Comparison of ENCODE assay signal across 8 cellular contexts in the genomic region with DNA sequence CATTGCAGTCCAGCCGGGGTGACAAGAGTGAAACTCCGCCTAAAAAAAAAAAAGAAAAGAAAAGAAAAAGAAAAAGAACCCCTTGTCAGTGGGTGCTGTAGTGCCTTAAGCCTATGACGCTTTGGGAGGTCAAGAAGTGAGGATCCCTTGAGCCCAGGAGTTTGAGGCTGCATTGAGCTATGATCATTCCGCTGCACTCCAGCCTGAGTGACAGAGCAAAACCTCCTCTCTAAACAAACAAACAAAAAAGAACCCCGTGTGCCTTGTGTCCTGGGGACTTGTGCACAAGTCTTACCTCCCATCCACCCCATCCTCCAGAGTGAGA. TPM values are rescaled to one million over a fixed set of nuclear protein-coding genes. Genes with fewer than 3 reads are reported as not detected.
DNase-seq lines count a peak whose midpoint lies in the region; ATAC-seq and TF ChIP-seq lines count a peak whose summit lies in the region.

No MANE protein-coding gene starts in this region.

- H3K4me2 ChIP-seq in H9 (ENCODE audit: insufficient read depth, insufficient read length, low read length), result no peak overlapping the region

- no peak for TF ChIP-seq CTCF in H9 (conservative IDR thresholded peaks at IDR 0.05)
- no peak for TF ChIP-seq CTCF in WERI-Rb-1 (IDR thresholded peaks at IDR 0.05; ENCODE audit: low read depth, low read length)
- no peak for TF ChIP-seq CTCF in esophagus muscularis mucosa (IDR thresholded peaks at IDR 0.05)
- TF ChIP-seq CTCF in sigmoid colon (IDR thresholded peaks at IDR 0.05), result no peak

- H2BK15ac ChIP-seq in H9 (ENCODE audit: low read depth, low read length), result no peak overlapping the region

- H3T11ph ChIP-seq in H9 (ENCODE audit: low read length), result no peak overlapping the region

- H4K91ac ChIP-seq in H9 (ENCODE audit: insufficient read length, low read depth, low read length), result no peak overlapping the region

- no peak for TF ChIP-seq EP300 in esophagus muscularis mucosa (IDR thresholded peaks at IDR 0.05)
- no peak for TF ChIP-seq EP300 in sigmoid colon (IDR thresholded peaks at IDR 0.05)

- no peak for ATAC-seq in HG02981 (IDR thresholded peaks at IDR 0.05; ENCODE audit: unreplicated experiment)
- no peak for ATAC-seq in GM18867 (IDR thresholded peaks at IDR 0.05; ENCODE audit: unreplicated experiment)

- no peak overlapping the region; a peak in 1 of 5 replicates for H3K4me3 Mint-ChIP-seq in H9

- H3K27ac ChIP-seq in H9 (ENCODE audit: insufficient read length, low read depth, low read length) (no peak overlapping the region), WERI-Rb-1 (peak overlapping the region; percentile 92), esophagus muscularis mucosa (replicated peaks in 1 of 4) (peak overlapping the region; percentile 85 to 95 (median 89)), sigmoid colon (peak overlapping the region; percentile 89 to 95 (median 94))

- no peak overlapping the region for H4K5ac ChIP-seq in H9 (ENCODE audit: insufficient read length, low read depth, low read length)

- no peak overlapping the region for H3K4ac ChIP-seq in H9 (ENCODE audit: low read depth, low read length)

- H3K36me3 ChIP-seq in WERI-Rb-1, result no peaks in the 10 kb centered on the region
- H3K36me3 ChIP-seq in esophagus muscularis mucosa, result no peaks in the 10 kb centered on the region
- H3K36me3 ChIP-seq in sigmoid colon, result no peaks in the 10 kb centered on the region

- WGBS in H9 (ENCODE audit: extremely low coverage, insufficient read length, low lambda C conversion rate), result no CpG with 5 or more reads among the region's 5 CpGs
- WGBS in esophagus muscularis mucosa, result 44% methylated on average over 5 of the region's 5 CpGs
- WGBS in sigmoid colon, 2 donors, result 43 to 47% methylated on average over 5 of the region's 5 CpGs

- no peaks in the 10 kb centered on the region for H4K20me1 ChIP-seq in H9 (ENCODE audit: control insufficient read depth, insufficient read depth, insufficient read length)

- no peak overlapping the region for H3K23ac ChIP-seq in H9 (ENCODE audit: insufficient read length, low read depth, low read length)

- H3K9me3 ChIP-seq in H9 (ENCODE audit: control insufficient read depth, low read depth, low read length) (no peaks in the 10 kb centered on the region), WERI-Rb-1 (ENCODE audit: severe bottlenecking) (no peaks in the 10 kb centered on the region), esophagus muscularis mucosa (no peaks in the 10 kb centered on the region), sigmoid colon (no peaks in the 10 kb centered on the region)

- H3K9ac ChIP-seq in H9 (ENCODE audit: extremely low read depth, insufficient read length, low read length), result no peak overlapping the region

- no peak overlapping the region for H2BK20ac ChIP-seq in H9 (ENCODE audit: low read depth, low read length, poor library complexity, severe bottlenecking)

- no peaks in the 10 kb centered on the region for H3K36me3 Mint-ChIP-seq in H9 (ENCODE audit: insufficient read depth in 1 of 3, low read depth in 3 of 3)

- intact Hi-C loops in esophagus muscularis mucosa (cut with DNase I) (no loop called here), sigmoid colon (cut with DNase I) (loop anchor here (5.0 kb wide), 1 partner anchor 41 kb away; no protein-coding TSS in a partner anchor)

- no peak overlapping the region for H2AFZ ChIP-seq in H9 (ENCODE audit: low read length)

- peak overlapping the region; percentile 25 to 91 (median 73); a peak in 4 of 7 replicates for H3K27ac Mint-ChIP-seq in H9

- H3K4me3 ChIP-seq in WERI-Rb-1 (ENCODE audit: low read depth, low read length) (peak overlapping the region; percentile 34), esophagus muscularis mucosa (peak overlapping the region; percentile 36 to 53 (median 38)), sigmoid colon (peak overlapping the region in 3 of 4 donors; percentile 21 to 37 (median 26))

- H2BK120ac ChIP-seq in H9 (ENCODE audit: low read depth, low read length, poor library complexity, severe bottlenecking), result no peak overlapping the region

- no peaks in the 10 kb centered on the region for H3K9me3 Mint-ChIP-seq in H9

- H3K4me1 ChIP-seq in H9 (ENCODE audit: insufficient read depth, low read length) (no peaks in the 10 kb centered on the region; the same call in 1 of the 2 replicates), esophagus muscularis mucosa (peaks cover 37 to 60% (median 50%) of the 10 kb centered on the region in 4 donors), sigmoid colon (peaks cover 0 to 49% (median 45%) of the 10 kb centered on the region in 4 donors)

- no peak overlapping the region for H3K56ac ChIP-seq in H9 (ENCODE audit: insufficient read length, low read depth, low read length)

- H3K27me3 Mint-ChIP-seq in H9 (ENCODE audit: low read depth), result no peaks in the 10 kb centered on the region; the same call in none of the 2 replicates

- H3K79me1 ChIP-seq in H9 (ENCODE audit: insufficient read depth, low read depth, low read length, poor library complexity, severe bottlenecking), result no peaks in the 10 kb centered on the region

- H2BK12ac ChIP-seq in H9 (ENCODE audit: insufficient read length, low read depth, low read length), result no peak overlapping the region

- no peak overlapping the region for H4K8ac ChIP-seq in H9 (replicated peaks; ENCODE audit: insufficient read length, low read depth, low read length)

- no peak overlapping the region for H3K14ac ChIP-seq in H9 (ENCODE audit: insufficient read depth, low read length)

- DNase-seq in H9 (no peak), WERI-Rb-1 (no peak), esophagus muscularis mucosa (ENCODE audit: extremely low spot score) (no peak), sigmoid colon (no peak), NCI-H1105 (lab: John Stamatoyannopoulos, UW) (no peak), DMS79 (lab: John Stamatoyannopoulos, UW) (no peak)

- no peaks in the 10 kb centered on the region for H3K79me2 ChIP-seq in H9 (ENCODE audit: insufficient read depth, low read length)

- no peak overlapping the region for H2BK5ac ChIP-seq in H9 (ENCODE audit: insufficient read length, low read length)

- TF ChIP-seq POLR2A in esophagus muscularis mucosa (IDR thresholded peaks at IDR 0.05; ENCODE audit: low read depth) (no peak), sigmoid colon (IDR thresholded peaks at IDR 0.05) (no peak)

- no peaks in the 10 kb centered on the region for H3K27me3 ChIP-seq in H9 (ENCODE audit: insufficient read depth, low read length)
- H3K27me3 ChIP-seq in WERI-Rb-1 (ENCODE audit: insufficient read depth, low read depth, severe bottlenecking), result no peaks in the 10 kb centered on the region
- no peaks in the 10 kb centered on the region for H3K27me3 ChIP-seq in esophagus muscularis mucosa
- no peaks in the 10 kb centered on the region for H3K27me3 ChIP-seq in sigmoid colon

- peak overlapping the region; percentile 30 for H3K18ac ChIP-seq in H9 (ENCODE audit: insufficient read length, low read depth, low read length)

- no peaks in the 10 kb centered on the region for H3K23me2 ChIP-seq in H9 (ENCODE audit: insufficient read length, low read depth, low read length, poor library complexity, severe bottlenecking)

- H2AK5ac ChIP-seq in H9 (ENCODE audit: insufficient read length, low read length), result no peak overlapping the region

- H3K4me1 Mint-ChIP-seq in H9, result peaks cover 19 to 31% of the 10 kb centered on the region in 2 experiments

RNA-seq across cellular contexts. Expression of gene STXBP1, which starts 33.5 kb away (rescaled TPM):
- 22.1 and 22.3 TPM in 2 replicates for total RNA-seq in H9 (2021)
- 10 to 100 TPM; 17.2 to 34.0 (median 19.8) TPM for total RNA-seq in esophagus muscularis mucosa
- 10 to 100 TPM; 32.3 to 97.2 (median 41.0) TPM for total RNA-seq in sigmoid colon
- polyA plus RNA-seq in sigmoid colon, result 1 to 10 TPM; 3.7 to 9.2 (median 9.0) TPM
